ENCODE assay signal across 1 cellular context in genomic region chr1:223231011-223231572, GRCh38.
TF ChIP-seq lines count a peak whose summit lies in the region.

No MANE protein-coding gene starts in this region.

TF ChIP-seq in GM23338, 12 proteins besides CTCF, POLR2A, EP300 and RAD21:
- no peak for TF ChIP-seq JUNB (IDR thresholded peaks at IDR 0.05; ENCODE audit: unreplicated experiment)
- no peak for TF ChIP-seq ZNF462 (CRISPR knock-in tag; IDR thresholded peaks at IDR 0.05)
- TF ChIP-seq ZNF331 (CRISPR knock-in tag; IDR thresholded peaks at IDR 0.05; ENCODE audit: low read depth), result no peak
- no peak for TF ChIP-seq EZH2 (IDR thresholded peaks at IDR 0.05; ENCODE audit: low read depth, unreplicated experiment)
- TF ChIP-seq REST (IDR thresholded peaks at IDR 0.05; ENCODE audit: unreplicated experiment), result no peak
- TF ChIP-seq ETS1 (IDR thresholded peaks at IDR 0.05), result no peak
- TF ChIP-seq STAT1 (IDR thresholded peaks at IDR 0.05; ENCODE audit: unreplicated experiment), result no peak
- TF ChIP-seq CREB1 (CRISPR knock-in tag; IDR thresholded peaks at IDR 0.05; ENCODE audit: low read depth), result no peak
- TF ChIP-seq EZH2phosphoT487 (IDR thresholded peaks at IDR 0.05; ENCODE audit: unreplicated experiment), result no peak
- no peak for TF ChIP-seq ZNF114 (CRISPR knock-in tag; IDR thresholded peaks at IDR 0.05)
- no peak for TF ChIP-seq NANOG (IDR thresholded peaks at IDR 0.05; ENCODE audit: borderline replicate concordance)
- no peak for TF ChIP-seq POLR2AphosphoS5 (IDR thresholded peaks at IDR 0.05; ENCODE audit: low read depth)
